ENCODE assay signal across 8 cellular contexts in the genomic region with DNA sequence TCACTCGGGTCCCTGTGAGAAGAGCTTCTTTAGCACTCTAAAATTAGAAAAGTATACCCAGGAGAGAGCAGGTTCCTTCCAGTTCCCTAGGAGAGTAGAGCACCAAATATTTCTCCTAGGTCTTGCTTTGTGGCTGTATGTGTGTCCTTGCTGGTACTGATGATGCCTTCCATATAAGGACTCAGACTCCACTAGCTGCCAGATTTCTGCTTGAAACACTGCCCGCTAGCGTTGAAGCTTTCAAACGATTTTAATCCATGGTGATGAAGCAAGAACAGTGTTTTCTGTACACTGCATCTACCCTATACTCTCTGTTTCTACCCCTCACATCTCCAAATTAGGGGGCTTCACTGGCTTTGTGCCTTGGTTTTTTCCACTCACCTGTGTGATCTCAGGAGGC. TPM values are rescaled to one million over a fixed set of nuclear protein-coding genes. Genes with fewer than 3 reads are reported as not detected.
DNase-seq lines count a peak whose midpoint lies in the region; ATAC-seq and TF ChIP-seq lines count a peak whose summit lies in the region.

No MANE protein-coding gene starts in this region.

- no peaks in the 10 kb centered on the region for H3K9me3 Mint-ChIP-seq in type B pancreatic cell

- H3K4me1 Mint-ChIP-seq in type B pancreatic cell (ENCODE audit: unreplicated experiment), result peaks cover 27% of the 10 kb centered on the region
- peaks cover 31% of the 10 kb centered on the region for H3K4me1 Mint-ChIP-seq in T-helper 17 cell

- intact Hi-C loops in Right ventricle myocardium superior (cut with DNase I), result loop anchor here (5.0 kb wide), 1 partner anchor 64 kb away; no protein-coding TSS in a partner anchor

- TF ChIP-seq CTCF in type B pancreatic cell (conservative IDR thresholded peaks at IDR 0.05), result no peak

- H3K27ac Mint-ChIP-seq in type B pancreatic cell (peak overlapping the region; percentile 99), T-helper 17 cell (no peak overlapping the region)

- no peaks in the 10 kb centered on the region for H3K36me3 Mint-ChIP-seq in type B pancreatic cell
- no peaks in the 10 kb centered on the region for H3K36me3 Mint-ChIP-seq in T-helper 17 cell (ENCODE audit: low read depth)

- peak; percentile 41 for DNase-seq in SKM-1 treated with dmso at 0.1 percent for 144 hours (lab: John Stamatoyannopoulos, UW; ENCODE audit: unreplicated experiment)
- DNase-seq in Right ventricle myocardium superior, result no peak
- no peak for DNase-seq in type B pancreatic cell (ENCODE audit: extremely low spot score, unreplicated experiment)
- no peak for DNase-seq in activated CD4-positive, CD25-positive, alpha-beta regulatory T cell treated with anti-CD3 and anti-CD28 coated beads, Interleukin-2, amount 50 U/mL, for 72 hours
- no peak for DNase-seq in middle frontal gyrus (ENCODE audit: extremely low spot score, low spot score)
- no peak for DNase-seq in T-helper 17 cell

- H3K4me3 Mint-ChIP-seq in type B pancreatic cell, result peak overlapping the region; percentile 100
- H3K4me3 Mint-ChIP-seq in T-helper 17 cell, result no peak overlapping the region

- ATAC-seq in GM18909 (IDR thresholded peaks at IDR 0.05; ENCODE audit: poor library complexity, unreplicated experiment), result peak; percentile 31
- ATAC-seq in HG03575 (IDR thresholded peaks at IDR 0.05; ENCODE audit: extremely low read depth, insufficient number of reproducible peaks, low FRiP score, unreplicated experiment), result peak; percentile 31
- ATAC-seq in Right ventricle myocardium superior (ENCODE audit: poor library complexity), result peak; percentile 53
- no peak for ATAC-seq in T-helper 17 cell

- no peaks in the 10 kb centered on the region for H3K9me3 ChIP-seq in T-helper 17 cell (ENCODE audit: control insufficient read depth, low read length, poor library complexity, severe bottlenecking)

- no peaks in the 10 kb centered on the region for H3K27me3 Mint-ChIP-seq in type B pancreatic cell
- H3K27me3 Mint-ChIP-seq in T-helper 17 cell, result peaks cover 7% of the 10 kb centered on the region

RNA-seq across cellular contexts. Expression of a gene that starts 2.4 kb away (rescaled TPM):
- total RNA-seq in Right ventricle myocardium superior, result 8.4 TPM
- 19.1 and 40.5 TPM in 2 replicates for total RNA-seq in type B pancreatic cell (ENCODE audit: low replicate concordance)
- 1 to 10 TPM; 3.8 to 5.3 TPM for total RNA-seq in T-helper 17 cell
